Comparison of ENCODE assay signal across 8 cellular contexts in genomic region chrX:130024127-130024526, GRCh38. TPM values are rescaled to one million over a fixed set of nuclear protein-coding genes. Genes with fewer than 3 reads are reported as not detected.
DNase-seq lines count a peak whose midpoint lies in the region; ATAC-seq and TF ChIP-seq lines count a peak whose summit lies in the region.

No MANE protein-coding gene starts in this region.

- POLR2A ChIA-PET in PC-9 (lab: Charles Lee; ENCODE audit: unreplicated experiment) = interaction anchor here (0.5 kb wide), 1 partner anchor 193 kb away, joined by 4 read pairs; no protein-coding TSS in a partner anchor

- no TSS peak for BruUV-seq in PC-9 (replicated peaks; lab: Mats Ljungman, UMichigan)

- H3K36me3 Mint-ChIP-seq in mesothelial cell of epicardium = peaks cover 26% of the 10 kb centered on the region

- H3K4me3 Mint-ChIP-seq in mesothelial cell of epicardium = no peak overlapping the region

- H3K4me2 ChIP-seq in PC-9 = no peak overlapping the region

- no peaks in the 10 kb centered on the region for H3K9me3 ChIP-seq in PC-9 (ENCODE audit: insufficient read depth, low read depth)

- H3K27ac Mint-ChIP-seq in mesothelial cell of epicardium = no peak overlapping the region

- peaks cover 3% of the 10 kb centered on the region for H3K4me1 Mint-ChIP-seq in mesothelial cell of epicardium

- no peaks in the 10 kb centered on the region for H4K20me1 ChIP-seq in PC-9 (ENCODE audit: insufficient read depth)

- no peaks in the 10 kb centered on the region for H3K4me1 ChIP-seq in PC-9 (replicated peaks; ENCODE audit: insufficient read depth)

- peak; percentile 58 for DNase-seq in Ammon's horn (ENCODE audit: low spot score)
- DNase-seq in PC-9 = peak; percentile 45 to 52
- DNase-seq in activated T-cell treated with anti-CD3 and anti-CD28 coated beads, Interleukin-2, amount 50 U/mL, for 48 hours = peak; percentile 77 to 81
- DNase-seq in foreskin fibroblast = peak; percentile 47 to 78
- peak; percentile 78 for DNase-seq in renal cortical epithelial cell (ENCODE audit: low read depth)
- no peak for DNase-seq in mesothelial cell of epicardium (ENCODE audit: low spot score in 2 of 2, unreplicated experiment in 2 of 2)

- H3K4me3 ChIP-seq in PC-9 (no peak overlapping the region), foreskin fibroblast (ENCODE audit: low read depth in 1 of 2, low read length in 2 of 2) (no peak overlapping the region)

- peak; percentile 100 for ATAC-seq in GM19035 (IDR thresholded peaks at IDR 0.05; ENCODE audit: unreplicated experiment)
- ATAC-seq in HG03103 (IDR thresholded peaks at IDR 0.05; ENCODE audit: low read depth, unreplicated experiment) = peak; percentile 98

- CTCF ChIA-PET in PC-9 (lab: Charles Lee) = interaction anchor here (1.3 kb wide), 1 partner anchor 99 kb away, joined by 5 read pairs; no protein-coding TSS in a partner anchor

- no peak overlapping the region for H2AFZ ChIP-seq in PC-9

- intact Hi-C loops in PC-9 (cut with micrococcal nuclease; ENCODE audit: unreplicated experiment) = no loop called here

- H3K36me3 ChIP-seq in PC-9 (ENCODE audit: low read depth) = peaks cover 18% of the 10 kb centered on the region

- H3K27ac ChIP-seq in PC-9 = no peak overlapping the region

- no peaks in the 10 kb centered on the region for H3K27me3 Mint-ChIP-seq in mesothelial cell of epicardium (ENCODE audit: low read depth)

- H3K9me3 Mint-ChIP-seq in mesothelial cell of epicardium = no peaks in the 10 kb centered on the region

- H3K79me2 ChIP-seq in PC-9 (ENCODE audit: low read depth) = no peaks in the 10 kb centered on the region

- H3K27me3 ChIP-seq in PC-9 (ENCODE audit: insufficient read depth, low read depth) = no peaks in the 10 kb centered on the region

- H3K9me2 ChIP-seq in PC-9 (ENCODE audit: insufficient read depth) = no peaks in the 10 kb centered on the region; the same call in 1 of the 2 replicates

- TF ChIP-seq CTCF in PC-9 (conservative IDR thresholded peaks at IDR 0.05) (no peak), foreskin fibroblast (IDR thresholded peaks at IDR 0.05; ENCODE audit: low read depth, low read length) (no peak), mesothelial cell of epicardium (IDR thresholded peaks at IDR 0.05; ENCODE audit: unreplicated experiment) (no peak)

- H3F3A ChIP-seq in PC-9 (ENCODE audit: insufficient read depth, low read depth) = no peaks in the 10 kb centered on the region

RNA-seq across cellular contexts. Expression of gene BCORL1, which starts 41.7 kb away (rescaled TPM):
- total RNA-seq in PC-9 (2021) = 32.2 TPM in 2 replicates
- 0.69 and 9.4 TPM in 2 replicates for total RNA-seq in renal cortical epithelial cell
- total RNA-seq in mesothelial cell of epicardium = 27.7 to 28.9 TPM (median 28.0 TPM) in 3 replicates

Comparison
In these comparisons a context has a peak if more than half of its experiments do, and no peak if none do; other contexts are left out.
1. DNase-seq: peak in Ammon's horn (single experiment), PC-9 (2 of 2), activated T-cell treated with anti-CD3 and anti-CD28 coated beads, Interleukin-2, amount 50 U/mL, for 48 hours (2 of 2), foreskin fibroblast (2 of 2) and renal cortical epithelial cell (single experiment); none in mesothelial cell of epicardium (0 of 2).